Comparison of ENCODE assay signal across 8 cellular contexts in the genomic region with DNA sequence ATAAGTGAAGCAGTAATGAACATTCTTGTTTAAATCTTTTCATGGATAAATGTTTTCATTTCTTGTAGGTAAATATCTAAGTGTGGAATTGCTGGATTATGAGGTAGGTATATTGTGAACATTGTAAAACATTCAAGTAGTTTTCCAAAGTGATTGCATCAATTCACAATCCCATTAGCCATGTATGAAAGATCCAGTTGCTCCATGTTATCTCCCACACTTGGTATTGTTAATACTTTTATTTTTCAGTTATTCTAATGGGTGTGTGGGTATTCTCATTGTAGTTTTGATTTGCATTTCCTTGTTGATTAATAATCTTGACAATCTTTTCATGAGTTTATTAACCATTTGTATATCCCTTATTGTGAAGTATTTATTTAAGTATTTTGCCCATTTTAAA.
"Had no signal": no experiment of that assay in that cellular context is flagged by ENCODE, and none has a peak within 500 bp of the region (broad histone marks: within the 10 kb centered on the region; RNA-seq: fewer than 3 reads in every experiment).

No MANE protein-coding gene starts in this region.

- H3K4me3 ChIP-seq: GM12878 had no signal

- FAIRE-seq: G401.6, GM12878, GM12891, GM12892, GM18507, GM19239 had no signal

- DNase-seq: GDM1, GF-D8 had no signal

- ATAC-seq: GM12878 had no signal
